In genomic region chr7:54542920-54543539, GRCh38 we compare ENCODE assay signal across 10 cellular contexts. TPM values are rescaled to one million over a fixed set of nuclear protein-coding genes. Genes with fewer than 3 reads are reported as not detected.
DNase-seq lines count a peak whose midpoint lies in the region; ATAC-seq and TF ChIP-seq lines count a peak whose summit lies in the region.
"Had no signal": no experiment of that assay in that cellular context is flagged by ENCODE, and none has a peak within 500 bp of the region (broad histone marks: within the 10 kb centered on the region; RNA-seq: fewer than 3 reads in every experiment).

No MANE protein-coding gene starts in this region.

- no peak overlapping the region for H3K4me3 Mint-ChIP-seq in nephron progenitor cell
- H3K4me3 Mint-ChIP-seq in activated naive CD4-positive, alpha-beta T cell treated with anti-CD3 and anti-CD28 coated beads for 36 hours: no peak overlapping the region
- H3K4me3 Mint-ChIP-seq in CD14-positive monocyte: peak overlapping the region in 1 of 2 donors; percentile 66

- peaks cover 93% of the 10 kb centered on the region for H3K27me3 Mint-ChIP-seq in nephron progenitor cell (ENCODE audit: low read depth, poor library complexity)
- H3K27me3 Mint-ChIP-seq in activated naive CD4-positive, alpha-beta T cell treated with anti-CD3 and anti-CD28 coated beads for 36 hours (ENCODE audit: low read depth): peaks cover 33% of the 10 kb centered on the region
- peaks cover 52 to 62% (median 56%) of the 10 kb centered on the region in 3 donors for H3K27me3 Mint-ChIP-seq in CD14-positive monocyte (ENCODE audit: low read depth in 3 of 3)

- ATAC-seq in HG03045 (IDR thresholded peaks at IDR 0.05; ENCODE audit: unreplicated experiment): no peak
- ATAC-seq: Panc1 had no signal

- CTCF ChIA-PET in activated naive CD4-positive, alpha-beta T cell treated with anti-CD3 and anti-CD28 coated beads for 36 hours (lab: Charles Lee): no interaction called here

- intact Hi-C loops in activated naive CD4-positive, alpha-beta T cell treated with anti-CD3 and anti-CD28 coated beads for 36 hours (cut with micrococcal nuclease): no loop called here
- intact Hi-C loops in CD14-positive monocyte (cut with micrococcal nuclease): no loop called here

- H3K4me1 Mint-ChIP-seq in nephron progenitor cell (peaks cover 10% of the 10 kb centered on the region), CD14-positive monocyte (no peaks in the 10 kb centered on the region)
- H3K4me1 Mint-ChIP-seq in activated naive CD4-positive, alpha-beta T cell treated with anti-CD3 and anti-CD28 coated beads for 36 hours (ENCODE audit: low read depth): peaks cover 3% of the 10 kb centered on the region

- DNase-seq in GM04504 (ENCODE audit: low read depth) (peak; percentile 1), NCI-H748 (lab: John Stamatoyannopoulos, UW; ENCODE audit: unreplicated experiment) (peak; percentile 89), dermis blood vessel endothelial cell (peak; percentile 10), nephron progenitor cell (peak; percentile 44), CD14-positive monocyte (ENCODE audit: low spot score) (no peak), RKO (ENCODE audit: low spot score) (no peak)
- no peak for DNase-seq in activated naive CD4-positive, alpha-beta T cell treated with anti-CD3 and anti-CD28 coated beads for 36 hours
- DNase-seq: effector CD8-positive, alpha-beta T cell had no signal

- H3K27ac Mint-ChIP-seq in nephron progenitor cell: no peak overlapping the region
- H3K27ac Mint-ChIP-seq in activated naive CD4-positive, alpha-beta T cell treated with anti-CD3 and anti-CD28 coated beads for 36 hours: no peak overlapping the region
- no peak overlapping the region for H3K27ac Mint-ChIP-seq in CD14-positive monocyte

- H3K36me3 Mint-ChIP-seq in nephron progenitor cell (ENCODE audit: low read depth): no peaks in the 10 kb centered on the region
- H3K36me3 Mint-ChIP-seq in activated naive CD4-positive, alpha-beta T cell treated with anti-CD3 and anti-CD28 coated beads for 36 hours (ENCODE audit: low read depth): peaks cover 7% of the 10 kb centered on the region
- H3K36me3 Mint-ChIP-seq in CD14-positive monocyte: peaks cover 0 to 1% of the 10 kb centered on the region in 2 donors

- TF ChIP-seq CTCF in nephron progenitor cell (IDR thresholded peaks at IDR 0.05) (no peak), CD14-positive monocyte (IDR thresholded peaks at IDR 0.05) (no peak)

- H3K9me3 Mint-ChIP-seq in nephron progenitor cell: no peaks in the 10 kb centered on the region
- peaks cover under 1% of the 10 kb centered on the region for H3K9me3 Mint-ChIP-seq in activated naive CD4-positive, alpha-beta T cell treated with anti-CD3 and anti-CD28 coated beads for 36 hours
- peaks cover 5 to 30% (median 16%) of the 10 kb centered on the region in 7 donors for H3K9me3 Mint-ChIP-seq in CD14-positive monocyte

RNA-seq across cellular contexts. Expression of gene VSTM2A, which starts 0.9 kb away (rescaled TPM):
- not detected in 2 replicates for total RNA-seq in dermis blood vessel endothelial cell
- total RNA-seq in activated naive CD4-positive, alpha-beta T cell treated with anti-CD3 and anti-CD28 coated beads for 36 hours: not detected
- not detected for polyA plus RNA-seq in CD14-positive monocyte

Comparison
In these comparisons a context has a peak if more than half of its experiments do, and no peak if none do; other contexts are left out.
1. DNase-seq: peak in GM04504 (single experiment), NCI-H748 (single experiment), dermis blood vessel endothelial cell (single experiment) and nephron progenitor cell (single experiment); none in activated naive CD4-positive, alpha-beta T cell treated with anti-CD3 and anti-CD28 coated beads for 36 hours (single experiment), CD14-positive monocyte (single experiment) and RKO (single experiment).